Comparison of ENCODE assay signal across 8 cellular contexts in the genomic region with DNA sequence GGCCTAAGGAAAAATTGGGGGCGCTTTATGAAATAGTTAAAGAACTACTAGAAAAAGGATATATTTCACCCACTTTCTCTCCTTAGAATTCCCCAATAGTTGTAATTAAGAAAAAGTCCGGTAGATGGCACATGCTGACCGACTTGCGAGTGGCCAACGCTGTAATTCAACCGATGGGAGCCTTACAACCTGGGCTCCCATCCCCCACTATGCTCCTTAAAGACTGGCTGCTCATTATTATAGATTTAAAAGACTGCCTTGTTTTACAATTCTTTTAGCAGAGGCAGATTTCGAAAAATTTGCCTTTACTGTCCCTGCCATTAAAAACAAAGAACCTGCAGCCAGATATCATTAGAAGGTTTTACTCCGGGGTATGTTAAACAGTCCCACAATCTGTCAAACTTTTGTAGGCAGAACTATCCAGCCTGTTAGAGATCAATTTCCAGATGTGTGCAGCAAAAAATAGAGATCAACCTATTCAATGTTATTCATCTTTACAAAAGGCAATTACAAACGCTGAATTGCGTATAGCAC. TPM values are rescaled to one million over a fixed set of nuclear protein-coding genes. Genes with fewer than 3 reads are reported as not detected.
A peak's percentile ranks its signal among the peaks of the same experiment; 100 is the strongest.
DNase-seq lines count a peak whose midpoint lies in the region; ATAC-seq, FAIRE-seq and TF ChIP-seq lines count a peak whose summit lies in the region.

No MANE protein-coding gene starts in this region.

- TF ChIP-seq CTCF in dorsolateral prefrontal cortex (IDR thresholded peaks at IDR 0.05 in 54 of 56, conservative IDR thresholded peaks at IDR 0.05 in 2 of 56; ENCODE audit: low read depth in 1 of 56, partially characterized antibody in 56 of 56) (peak; percentile 61 to 87 (median 79)), left lung (IDR thresholded peaks at IDR 0.05) (peak; percentile 62 to 69)

- DNase-seq in AG20443 (ENCODE audit: low spot score) (peak; percentile 73), NCI-H2107 (lab: John Stamatoyannopoulos, UW) (peak; percentile 15), dorsolateral prefrontal cortex (peak in 5 of 10 donors; percentile 32 to 60 (median 38)), left lung (peak in 1 of 2 donors; percentile 66)
- peak; percentile 10 for DNase-seq in stimulated activated CD8-positive, alpha-beta memory T cell treated with anti-CD3 and anti-CD28 coated beads, Interleukin-12 subunit alpha, Interleukin-12 subunit beta, amount 100 ng/mL, for 4 hours (ENCODE audit: low read depth)

- H3K4me1 ChIP-seq in left lung = peaks cover 5% of the 10 kb centered on the region in 2 donors

- H3K27me3 ChIP-seq in dorsolateral prefrontal cortex (peaks cover 0 to 26% (median 2%) of the 10 kb centered on the region in 45 donors), left lung (peaks cover 0 to 10% of the 10 kb centered on the region in 2 donors)

- H3K36me3 ChIP-seq in left lung = no peaks in the 10 kb centered on the region

- H3K27ac ChIP-seq in dorsolateral prefrontal cortex (peak overlapping the region in 5 of 59 donors; percentile 18 to 57 (median 45)), left lung (peak overlapping the region; percentile 81 to 90)

- FAIRE-seq in TTC549 (lab: Jason Lieb, UNC) = peak; percentile 79

- H3K4me3 ChIP-seq in dorsolateral prefrontal cortex = peak overlapping the region; percentile 40 to 92 (median 66)
- peak overlapping the region; percentile 46 to 56 for H3K4me3 ChIP-seq in left lung

- H3K9me3 ChIP-seq in left lung = no peaks in the 10 kb centered on the region

- ATAC-seq in GM18861 (IDR thresholded peaks at IDR 0.05; ENCODE audit: unreplicated experiment) (peak; percentile 65), HG03095 (IDR thresholded peaks at IDR 0.05; ENCODE audit: unreplicated experiment) (peak; percentile 80), left lung (peak; percentile 97)

- intact Hi-C loops in dorsolateral prefrontal cortex (cut with DNase I) (loop anchor here in 1 of 2 donors (5.0 to 10.0 kb wide), 4 partner anchors 286 to 708 kb away; partner anchors contain the start of gene ZNF184), left lung (cut with DNase I) (no loop called here)

RNA-seq across cellular contexts. Expression of gene PRSS16, which starts 58.5 kb away (rescaled TPM):
- 1 to 10 TPM; 2.0 to 8.9 (median 4.7) TPM for total RNA-seq in dorsolateral prefrontal cortex
- 10 to 100 TPM; 12.3 to 18.3 TPM for total RNA-seq in left lung
